8 cellular contexts compared by ENCODE assay signal in the genomic region with DNA sequence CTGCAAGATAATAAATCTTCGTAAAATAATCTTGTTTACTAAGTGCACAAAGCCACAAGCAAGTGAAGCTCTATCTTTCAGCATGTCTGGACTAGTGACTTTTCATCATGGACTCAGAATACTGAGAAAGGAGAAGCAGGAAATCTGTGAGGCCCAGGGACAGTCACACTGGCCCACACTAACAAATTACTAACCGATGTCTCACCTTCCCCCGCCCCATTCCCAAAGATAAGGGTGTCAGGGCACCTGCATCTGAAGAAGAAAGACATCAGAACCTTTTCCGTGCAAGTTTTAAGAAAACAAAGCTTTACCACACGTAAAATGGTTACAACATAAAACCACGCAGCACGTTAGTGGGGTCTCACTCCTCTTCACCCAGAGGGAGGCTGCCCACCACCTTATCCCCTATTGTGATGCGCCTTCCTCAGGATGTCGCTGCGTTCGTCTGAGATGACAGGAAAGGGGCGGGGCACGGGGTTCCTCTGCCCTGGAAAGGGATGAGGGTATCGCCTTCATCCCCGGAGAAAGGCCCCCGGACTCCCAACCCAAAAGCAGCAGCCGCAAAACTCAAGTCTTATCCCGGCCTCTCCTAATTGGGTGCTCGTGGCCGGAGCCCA. TPM values are rescaled to one million over a fixed set of nuclear protein-coding genes. Genes with fewer than 3 reads are reported as not detected.
DNase-seq lines count a peak whose midpoint lies in the region; ATAC-seq lines count a peak whose summit lies in the region.

No MANE protein-coding gene starts in this region.

- peak overlapping the region; percentile 97 for H3K4me3 Mint-ChIP-seq in activated CD4-positive, alpha-beta memory T cell treated with anti-CD3 and anti-CD28 coated beads, Interleukin-2, amount 10 ng/mL, durations not matched to agents 7 days and 5 days
- H3K4me3 Mint-ChIP-seq in effector memory CD8-positive, alpha-beta T cell = peak overlapping the region; percentile 100

- no peaks in the 10 kb centered on the region for H3K27me3 Mint-ChIP-seq in activated CD4-positive, alpha-beta memory T cell treated with anti-CD3 and anti-CD28 coated beads, Interleukin-2, amount 10 ng/mL, durations not matched to agents 7 days and 5 days
- H3K27me3 Mint-ChIP-seq in effector memory CD8-positive, alpha-beta T cell = no peaks in the 10 kb centered on the region

- CTCF ChIA-PET in activated CD4-positive, alpha-beta memory T cell treated with anti-CD3 and anti-CD28 coated beads, Interleukin-2, amount 10 ng/mL, durations not matched to agents 7 days and 5 days (lab: Charles Lee) = interaction anchor here (0.8 to 2.6 kb wide), 6 partner anchors 8 to 205 kb away, joined by 4 to 9 read pairs (median 6); no protein-coding TSS in a partner anchor

- POLR2A ChIA-PET in activated CD4-positive, alpha-beta memory T cell treated with anti-CD3 and anti-CD28 coated beads, Interleukin-2, amount 10 ng/mL, durations not matched to agents 7 days and 5 days (lab: Charles Lee) = interaction anchor here (0.7 to 3.4 kb wide), 20 partner anchors 8 to 1303 kb away, joined by 3 to 26 read pairs (median 6); a partner anchor contains a TSS

- H3K36me3 Mint-ChIP-seq in activated CD4-positive, alpha-beta memory T cell treated with anti-CD3 and anti-CD28 coated beads, Interleukin-2, amount 10 ng/mL, durations not matched to agents 7 days and 5 days (ENCODE audit: low read depth) = peaks cover 19% of the 10 kb centered on the region
- peaks cover 17% of the 10 kb centered on the region for H3K36me3 Mint-ChIP-seq in effector memory CD8-positive, alpha-beta T cell (ENCODE audit: insufficient read depth)

- peak; percentile 47 for DNase-seq in AG08395 (ENCODE audit: low spot score)
- peak; percentile 60 for DNase-seq in NCI-H226
- peak; percentile 65 for DNase-seq in activated CD4-positive, alpha-beta memory T cell treated with anti-CD3 and anti-CD28 coated beads, Interleukin-2, amount 10 ng/mL, durations not matched to agents 7 days and 5 days
- peak in 2 of 3 experiments; percentile 18 to 34 for DNase-seq in effector memory CD8-positive, alpha-beta T cell
- DNase-seq in midbrain (lab: John Stamatoyannopoulos, UW) = peak; percentile 62
- peak; percentile 48 for DNase-seq in stimulated activated CD8-positive, alpha-beta memory T cell treated with anti-CD3 and anti-CD28 coated beads, Interleukin-4, amount 100 ng/mL, for 24 hours (ENCODE audit: low read depth)

- peaks cover 42% of the 10 kb centered on the region for H3K4me1 Mint-ChIP-seq in activated CD4-positive, alpha-beta memory T cell treated with anti-CD3 and anti-CD28 coated beads, Interleukin-2, amount 10 ng/mL, durations not matched to agents 7 days and 5 days
- H3K4me1 Mint-ChIP-seq in effector memory CD8-positive, alpha-beta T cell (ENCODE audit: low read depth in 2 of 2) = peaks cover 20 to 43% of the 10 kb centered on the region in 2 donors

- H3K9me3 Mint-ChIP-seq in activated CD4-positive, alpha-beta memory T cell treated with anti-CD3 and anti-CD28 coated beads, Interleukin-2, amount 10 ng/mL, durations not matched to agents 7 days and 5 days = no peaks in the 10 kb centered on the region
- H3K9me3 Mint-ChIP-seq in effector memory CD8-positive, alpha-beta T cell = no peaks in the 10 kb centered on the region

- peak overlapping the region; percentile 97 for H3K27ac Mint-ChIP-seq in activated CD4-positive, alpha-beta memory T cell treated with anti-CD3 and anti-CD28 coated beads, Interleukin-2, amount 10 ng/mL, durations not matched to agents 7 days and 5 days
- peak overlapping the region; percentile 99 to 100 for H3K27ac Mint-ChIP-seq in effector memory CD8-positive, alpha-beta T cell

- ATAC-seq in GM18858 (IDR thresholded peaks at IDR 0.05; ENCODE audit: unreplicated experiment) (peak; percentile 11), HG03095 (IDR thresholded peaks at IDR 0.05; ENCODE audit: unreplicated experiment) (peak; percentile 41)
- peak; percentile 27 for ATAC-seq in effector memory CD8-positive, alpha-beta T cell (replicated peaks)

RNA-seq across cellular contexts. Expression of a gene that starts 0.6 kb away (rescaled TPM):
- 10 to 100 TPM; 26.0 to 26.3 TPM for total RNA-seq in activated CD4-positive, alpha-beta memory T cell treated with anti-CD3 and anti-CD28 coated beads, Interleukin-2, amount 10 ng/mL, durations not matched to agents 7 days and 5 days

RNA-seq across cellular contexts. Expression of a gene that starts 33.4 kb away (rescaled TPM):
- not detected for total RNA-seq in activated CD4-positive, alpha-beta memory T cell treated with anti-CD3 and anti-CD28 coated beads, Interleukin-2, amount 10 ng/mL, durations not matched to agents 7 days and 5 days

Comparison
In these comparisons a context has a peak if more than half of its experiments do, and no peak if none do; other contexts are left out.
1. Peak in every context shown above with its lines: DNase-seq and ATAC-seq.